In the genomic region with DNA sequence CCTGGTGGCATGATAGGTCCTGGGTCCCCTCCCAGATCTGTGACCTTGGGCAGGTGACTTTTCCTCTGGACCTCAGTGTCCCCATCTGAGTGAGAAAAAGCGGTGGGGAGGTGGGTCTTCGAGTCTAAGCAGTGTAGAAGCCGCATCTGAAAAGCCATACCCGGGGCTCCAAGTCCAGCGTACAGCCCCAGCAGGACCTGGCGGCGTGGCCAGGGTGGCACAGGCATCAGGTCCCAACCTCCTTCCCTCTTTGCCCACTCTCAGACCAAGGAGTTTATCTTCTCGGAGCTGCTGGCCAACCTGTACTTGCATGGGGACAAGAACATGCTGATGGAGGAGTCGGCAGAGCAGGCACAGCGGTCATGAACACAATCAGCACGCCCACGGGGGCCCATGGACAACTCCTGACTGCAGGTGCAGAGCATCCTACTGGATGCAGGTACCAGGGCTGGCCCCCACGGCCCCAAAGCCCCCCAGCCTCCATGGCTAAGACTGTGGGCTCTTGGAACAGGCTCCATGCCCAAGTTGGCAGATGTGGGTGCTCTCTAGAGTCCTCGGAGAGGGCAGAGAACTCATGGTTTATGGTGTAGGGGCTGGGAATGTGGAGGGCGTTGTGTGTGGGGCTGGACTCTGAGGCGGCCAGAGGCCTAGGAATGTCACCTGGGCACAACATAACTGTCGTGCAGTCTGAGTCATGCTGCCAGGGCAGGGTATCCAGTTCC, we compare ENCODE assay signal across 12 cellular contexts. TPM values are rescaled to one million over a fixed set of nuclear protein-coding genes. Genes with fewer than 3 reads are reported as not detected.
"Had no signal": no experiment of that assay in that cellular context is flagged by ENCODE, and none has a peak within 500 bp of the region (broad histone marks: within the 10 kb centered on the region; RNA-seq: fewer than 3 reads in every experiment).

No MANE protein-coding gene starts in this region.

RNA-seq across cellular contexts. Expression of gene GOLGA6A, which starts 18.8 kb away (rescaled TPM):
- total RNA-seq: colonic mucosa, dermis microvascular lymphatic vessel endothelial cell, esophagus squamous epithelium, glomerular endothelial cell, heart right ventricle, left colon, left ventricle myocardium inferior, lower lobe of right lung, lung microvascular endothelial cell, mononuclear cell, mucosa of gallbladder had no signal
- polyA plus RNA-seq: heart right ventricle, keratinocyte had no signal
